25 cellular contexts compared by ENCODE assay signal in the genomic region with DNA sequence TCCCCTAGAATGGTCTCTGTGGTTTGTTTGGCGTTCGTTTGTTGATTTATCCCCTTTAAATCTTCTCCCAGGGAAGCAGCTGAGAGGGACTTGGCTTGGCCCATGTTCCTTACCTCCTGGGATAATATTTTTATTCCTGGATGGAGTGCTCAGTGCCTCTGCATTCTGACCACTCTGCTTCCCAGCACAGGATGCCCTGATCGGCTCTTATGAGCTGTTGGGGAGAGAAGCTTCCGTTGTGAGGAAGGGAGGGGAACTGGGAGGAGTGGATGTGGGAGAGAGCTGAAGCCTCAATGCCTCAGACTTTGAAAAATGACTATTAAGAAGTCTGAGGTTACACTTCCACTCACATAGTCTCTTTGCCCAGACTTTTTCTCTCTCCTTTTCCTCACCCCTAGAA.
"Had no signal": no experiment of that assay in that cellular context is flagged by ENCODE, and none has a peak within 500 bp of the region (broad histone marks: within the 10 kb centered on the region; RNA-seq: fewer than 3 reads in every experiment).

No MANE protein-coding gene starts in this region.

- H3K4me1 ChIP-seq: colonic mucosa, left lung, prostate gland, upper lobe of right lung had no signal

- H3K9me3 ChIP-seq: colonic mucosa, left lung, pancreas, prostate gland, thyroid gland, upper lobe of right lung had no signal

- H3K36me3 ChIP-seq: colonic mucosa, heart left ventricle, left lung, pancreas, prostate gland, thyroid gland, upper lobe of right lung had no signal

- H3K4me3 ChIP-seq: colonic mucosa, heart left ventricle, left lung, pancreas, prostate gland, smooth muscle cell, thyroid gland, upper lobe of right lung had no signal

- H3K27me3 ChIP-seq: colonic mucosa, pancreas, thyroid gland, upper lobe of right lung had no signal

- ATAC-seq: activated CD4-positive, alpha-beta T cell treated with anti-CD3 and anti-CD28 coated beads for 36 hours; activated naive CD8-positive, alpha-beta T cell treated with anti-CD3 and anti-CD28 coated beads, Interleukin-2, amount 50 U/mL, for 24 hours; effector memory CD8-positive, alpha-beta T cell; left lung; pancreas; stimulated activated memory B cell treated with anti-CD40 and anti-IgM and Interleukin-4, amounts not matched to agents 10 μg/mL and 1 μg/mL and 100 μg/mL, for 72 hours; stimulated activated naive CD8-positive, alpha-beta T cell treated with anti-CD3 and anti-CD28 coated beads, Interleukin-15, amount 100 ng/mL, for 72 hours; upper lobe of right lung had no signal

- DNase-seq: activated CD4-positive, alpha-beta T cell treated with anti-CD3 and anti-CD28 coated beads for 36 hours; activated CD4-positive, CD25-positive, alpha-beta regulatory T cell; activated naive CD8-positive, alpha-beta T cell treated with anti-CD3 and anti-CD28 coated beads, Interleukin-2, amount 50 U/mL, for 24 hours; amygdala; colonic mucosa; effector memory CD8-positive, alpha-beta T cell; foreskin fibroblast; heart left ventricle; kidney glomerular epithelial cell; left lung; mammary epithelial cell; naive B cell; nephron progenitor cell; pancreas; retina; stimulated activated CD4-positive, alpha-beta T cell treated with anti-CD3 and anti-CD28 coated beads, Interleukin-1b, Interleukin-23, amount 100 ng/mL, for 48 hours; stimulated activated CD4-positive, alpha-beta T cell treated with anti-CD3 and anti-CD28 coated beads, Interleukin-4, amount 100 ng/mL, for 4 hours; stimulated activated CD8-positive, alpha-beta memory T cell treated with anti-CD3 and anti-CD28 coated beads, Interleukin-4, amount 100 ng/mL, for 48 hours; stimulated activated naive CD8-positive, alpha-beta T cell treated with anti-CD3 and anti-CD28 coated beads, Interleukin-15, amount 100 ng/mL, for 72 hours; substantia nigra; thyroid gland; upper lobe of right lung had no signal

- H3K27ac ChIP-seq: colonic mucosa, left lung, pancreas, thyroid gland, upper lobe of right lung had no signal
